Comparison of ENCODE assay signal across 20 cellular contexts in genomic region chr2:102046135-102046901, GRCh38. TPM values are rescaled to one million over a fixed set of nuclear protein-coding genes. Genes with fewer than 3 reads are reported as not detected.
DNase-seq lines count a peak whose midpoint lies in the region; ATAC-seq and TF ChIP-seq lines count a peak whose summit lies in the region.
"Had no signal": no experiment of that assay in that cellular context is flagged by ENCODE, and none has a peak within 500 bp of the region (broad histone marks: within the 10 kb centered on the region; RNA-seq: fewer than 3 reads in every experiment).

No MANE protein-coding gene starts in this region.

- H3K4me3 ChIP-seq in esophagus squamous epithelium, result no peak overlapping the region
- no peak overlapping the region for H3K4me3 ChIP-seq in mesodermal cell (ENCODE audit: extremely low read depth, insufficient read depth, low read length, poor library complexity, severe bottlenecking)
- no peak overlapping the region for H3K4me3 ChIP-seq in transverse colon
- H3K4me3 ChIP-seq in SK-N-SH (ENCODE audit: low read depth in 2 of 2, low read length in 1 of 2), result no peak overlapping the region
- H3K4me3 ChIP-seq: SJCRH30, skin epidermis had no signal

- no peaks in the 10 kb centered on the region for H3K27me3 ChIP-seq in esophagus squamous epithelium
- H3K27me3 ChIP-seq in transverse colon, result no peaks in the 10 kb centered on the region
- no peaks in the 10 kb centered on the region for H3K27me3 ChIP-seq in SK-N-SH (ENCODE audit: insufficient read depth)
- H3K27me3 ChIP-seq: SJCRH30 had no signal

- H3K9me3 ChIP-seq in esophagus squamous epithelium (no peaks in the 10 kb centered on the region), mesodermal cell (ENCODE audit: control insufficient read depth, low read length) (peaks cover 2% of the 10 kb centered on the region), transverse colon (no peaks in the 10 kb centered on the region), SK-N-SH (no peaks in the 10 kb centered on the region)
- H3K9me3 ChIP-seq: SJCRH30 had no signal

- POLR2A ChIA-PET in SK-N-SH (lab: Yijun Ruan, JAX), result no interaction called here

- H3K4me1 ChIP-seq in esophagus squamous epithelium (peaks cover 15 to 57% (median 34%) of the 10 kb centered on the region in 3 donors), mesodermal cell (ENCODE audit: control insufficient read depth, insufficient read depth, low read length, poor library complexity, severe bottlenecking) (peaks cover 8% of the 10 kb centered on the region), transverse colon (peaks cover 12 to 43% (median 26%) of the 10 kb centered on the region in 4 donors), SK-N-SH (ENCODE audit: control insufficient read depth in 1 of 2, insufficient read depth in 2 of 2, low read depth in 1 of 2, low read length in 1 of 2) (no peaks in the 10 kb centered on the region; a peak in 1 of 4 replicates)
- H3K4me1 ChIP-seq: SJCRH30 had no signal

- peak; percentile 61 for DNase-seq in UCSD-AML1 (lab: John Stamatoyannopoulos, UW; ENCODE audit: unreplicated experiment)
- no peak for DNase-seq in esophagus squamous epithelium (lab: John Stamatoyannopoulos, UW)
- DNase-seq in transverse colon, result no peak
- no peak for DNase-seq in hepatic stellate cell (ENCODE audit: low spot score)
- no peak for DNase-seq in SK-N-SH
- no peak for DNase-seq in hypothalamus (lab: John Stamatoyannopoulos, UW)
- DNase-seq: activated CD4-positive, alpha-beta T cell treated with anti-CD3 and anti-CD28 coated beads, Interleukin-2, amount 50 U/mL, for 1 hour; activated naive CD8-positive, alpha-beta T cell treated with anti-CD3 and anti-CD28 coated beads, Interleukin-2, amount 50 U/mL, for 24 hours; activated T-cell treated with anti-CD3 and anti-CD28 coated beads, Interleukin-2, amount 50 U/mL, for 48 hours; CD4-positive, CD25-positive, alpha-beta regulatory T cell; NCI-H146; SJCRH30; stimulated activated naive CD4-positive, alpha-beta T cell had no signal

- H3K9ac ChIP-seq in SK-N-SH, result no peak overlapping the region
- H3K9ac ChIP-seq: KMS-11 had no signal

- TF ChIP-seq RAD21 in SK-N-SH (IDR thresholded peaks at IDR 0.05; ENCODE audit: low read length), result no peak

- 55 to 58% methylated on average over 8 of the region's 8 CpGs for WGBS in esophagus squamous epithelium, 2 donors
- 47 to 50% methylated on average over 3 to 4 of the region's 8 CpGs for WGBS in mesodermal cell (ENCODE audit: insufficient coverage in 2 of 2), 2 experiments
- 62 to 70% methylated on average over 4 to 8 of the region's 8 CpGs for WGBS in transverse colon (ENCODE audit: low coverage in 1 of 2), 2 donors
- 48% methylated on average over 6 of the region's 8 CpGs for WGBS in SK-N-SH (ENCODE audit: low lambda C conversion rate)

- H3K36me3 ChIP-seq in esophagus squamous epithelium (no peaks in the 10 kb centered on the region), mesodermal cell (ENCODE audit: control insufficient read depth, insufficient read depth, low read length) (no peaks in the 10 kb centered on the region), transverse colon (no peaks in the 10 kb centered on the region), SK-N-SH (replicated peaks in 1 of 2; ENCODE audit: control insufficient read depth in 1 of 2, insufficient read depth in 2 of 2, low read length in 1 of 2) (no peaks in the 10 kb centered on the region)
- H3K36me3 ChIP-seq: SJCRH30 had no signal

- no peak for TF ChIP-seq EP300 in transverse colon (IDR thresholded peaks at IDR 0.05; ENCODE audit: low read depth)
- no peak for TF ChIP-seq EP300 in SK-N-SH (IDR thresholded peaks at IDR 0.05; ENCODE audit: borderline replicate concordance in 1 of 2, low read depth in 1 of 2, low read length in 1 of 2)

- peaks cover 14% of the 10 kb centered on the region for H3F3A ChIP-seq in SK-N-SH (replicated peaks; ENCODE audit: insufficient read depth)

- intact Hi-C loops in esophagus squamous epithelium (cut with DNase I), result no loop called here
- intact Hi-C loops in transverse colon (cut with DNase I; ENCODE audit: low total_unique reads), result no loop called here

- no peaks in the 10 kb centered on the region for H3K9me2 ChIP-seq in SK-N-SH

- no peak overlapping the region for H2AFZ ChIP-seq in SK-N-SH (ENCODE audit: low read depth)

- TF ChIP-seq POLR2A in esophagus squamous epithelium (IDR thresholded peaks at IDR 0.05) (no peak), transverse colon (IDR thresholded peaks at IDR 0.05) (no peak)

- H3K79me2 ChIP-seq in SK-N-SH (ENCODE audit: insufficient read depth), result no peaks in the 10 kb centered on the region

- no peaks in the 10 kb centered on the region for H4K20me1 ChIP-seq in SK-N-SH (ENCODE audit: insufficient read depth)

- TF ChIP-seq CTCF in esophagus squamous epithelium (IDR thresholded peaks at IDR 0.05), result no peak
- TF ChIP-seq CTCF in transverse colon (IDR thresholded peaks at IDR 0.05), result no peak
- no peak for TF ChIP-seq CTCF in SK-N-SH (IDR thresholded peaks at IDR 0.05)

- in situ Hi-C loops in transverse colon (cut with MboI; ENCODE audit: low pct_ligation_motif_present in 1 of 4, low pct_unique_long_range_greater_than_20kb in 1 of 4, low sequenced_read_pairs in 3 of 4), result loop anchor here in 1 of 4 donors (25.0 kb wide), 1 partner anchor 116 kb away; no protein-coding TSS in a partner anchor

- ATAC-seq in GM18867 (IDR thresholded peaks at IDR 0.05; ENCODE audit: unreplicated experiment), result no peak
- ATAC-seq: activated naive CD8-positive, alpha-beta T cell treated with anti-CD3 and anti-CD28 coated beads, Interleukin-2, amount 50 U/mL, for 24 hours; HCT116 had no signal

- H3K27ac ChIP-seq in esophagus squamous epithelium, result peak overlapping the region; percentile 47 to 84 (median 76)
- H3K27ac ChIP-seq in mesodermal cell (ENCODE audit: low read depth, low read length, severe bottlenecking), result peak overlapping the region; percentile 42
- peak overlapping the region; percentile 47 to 87 (median 66) for H3K27ac ChIP-seq in transverse colon
- no peak overlapping the region for H3K27ac ChIP-seq in SK-N-SH (ENCODE audit: low read depth in 2 of 2, low read length in 1 of 2)
- H3K27ac ChIP-seq: KMS-11, SJCRH30 had no signal

- CTCF ChIA-PET in SK-N-SH (lab: Yijun Ruan, JAX), result interaction anchor here (1.4 kb wide), 1 partner anchor 26 kb away, joined by 7 read pairs; no protein-coding TSS in a partner anchor

- no peak overlapping the region for H3K4me2 ChIP-seq in SK-N-SH
- H3K4me2 ChIP-seq: KMS-11 had no signal

TF ChIP-seq in SK-N-SH, 30 proteins besides CTCF, POLR2A, EP300 and RAD21:
- no peak for TF ChIP-seq SIN3A (IDR thresholded peaks at IDR 0.05; ENCODE audit: borderline replicate concordance, low read depth, low read length)
- TF ChIP-seq EZH2phosphoT487 (IDR thresholded peaks at IDR 0.05; ENCODE audit: borderline replicate concordance, low read depth), result no peak
- TF ChIP-seq MXI1 (IDR thresholded peaks at IDR 0.05; ENCODE audit: low read depth, low read length), result no peak
- no peak for TF ChIP-seq RCOR1 (IDR thresholded peaks at IDR 0.05; ENCODE audit: low read length)
- TF ChIP-seq ZBTB33 (IDR thresholded peaks at IDR 0.05; ENCODE audit: borderline replicate concordance, low read depth), result no peak
- no peak for TF ChIP-seq TCF12 (IDR thresholded peaks at IDR 0.05)
- TF ChIP-seq MAX (IDR thresholded peaks at IDR 0.05; ENCODE audit: low read depth), result no peak
- no peak for TF ChIP-seq YY1 (IDR thresholded peaks at IDR 0.05; ENCODE audit: low read depth)
- TF ChIP-seq PBX3 (IDR thresholded peaks at IDR 0.05), result no peak

RNA-seq across cellular contexts. Expression of gene IL1R2, which starts 54.6 kb away (rescaled TPM):
- total RNA-seq in esophagus squamous epithelium (100 to 1,000 TPM in 1 of 4 donors, 10 to 100 TPM in 3; 24.1 to 182 (median 78.0) TPM), transverse colon (10 to 100 TPM in 3 of 4 donors, 1 to 10 TPM in 1; 7.1 to 52.4 (median 29.9) TPM)
- not detected for polyA plus RNA-seq in mesodermal cell (2013, experiment 1 of 2)
- polyA plus RNA-seq in mesodermal cell (2013, experiment 2 of 2), result not detected
- 0.16 and 0.49 TPM in 2 replicates for polyA plus RNA-seq in SK-N-SH (2012; rRNA removed)
- 0.31 and 0.36 TPM in 2 replicates for polyA plus RNA-seq in SK-N-SH (2012; cell fraction: cytosol; rRNA removed)
- polyA plus RNA-seq in SK-N-SH (2012; cell fraction: nucleus; rRNA removed), result 0.09 and 0.12 TPM in 2 replicates
- total RNA-seq: cerebellum, G401, SJCRH30 had no signal

Comparison
In these comparisons a context has a peak if more than half of its experiments do, and no peak if none do; other contexts are left out.
1. H3K27ac ChIP-seq: peak in esophagus squamous epithelium (4 of 4), mesodermal cell (single experiment) and transverse colon (4 of 4); none in SK-N-SH (0 of 2).